ENCODE assay signal across 1 cellular context in the genomic region with DNA sequence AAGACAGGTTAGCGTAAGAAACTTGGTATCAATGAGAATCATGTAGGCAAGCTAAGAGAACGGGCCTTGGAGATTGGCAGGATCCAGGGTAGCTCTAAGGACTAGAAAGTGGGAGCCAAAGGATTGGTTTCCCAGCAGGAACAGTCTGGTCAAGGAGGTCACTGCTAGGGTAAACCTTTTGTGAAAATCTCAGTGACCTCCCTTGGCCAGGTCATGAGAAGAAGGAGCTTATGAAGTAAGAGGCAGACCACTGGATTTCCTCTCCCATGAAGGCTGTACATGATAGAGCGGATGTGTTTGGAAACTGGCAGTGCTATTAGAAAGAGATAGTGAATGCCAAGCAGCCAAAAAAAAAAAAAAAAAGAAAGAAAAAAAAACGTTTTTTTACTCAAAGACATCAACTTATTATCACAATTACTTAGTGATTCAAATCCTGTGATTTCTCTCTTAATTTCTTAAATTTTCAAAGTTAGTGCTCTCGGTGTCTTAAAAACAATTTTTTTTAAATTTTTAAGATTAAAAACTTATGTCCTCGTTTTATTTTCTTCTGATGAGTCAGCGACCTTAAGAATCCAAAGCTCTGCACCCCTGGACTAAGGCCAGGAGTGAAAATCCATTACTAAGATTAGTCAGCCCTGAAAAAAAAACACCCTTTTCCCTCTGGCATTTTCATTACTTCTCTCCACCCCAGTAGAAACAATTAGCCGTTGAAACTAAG.
TF ChIP-seq lines count a peak whose summit lies in the region.

No MANE protein-coding gene starts in this region.

TF ChIP-seq in SK-N-SH, 30 proteins besides CTCF, POLR2A, EP300 and RAD21 (continued from another document):
- TF ChIP-seq, protein P1, sequence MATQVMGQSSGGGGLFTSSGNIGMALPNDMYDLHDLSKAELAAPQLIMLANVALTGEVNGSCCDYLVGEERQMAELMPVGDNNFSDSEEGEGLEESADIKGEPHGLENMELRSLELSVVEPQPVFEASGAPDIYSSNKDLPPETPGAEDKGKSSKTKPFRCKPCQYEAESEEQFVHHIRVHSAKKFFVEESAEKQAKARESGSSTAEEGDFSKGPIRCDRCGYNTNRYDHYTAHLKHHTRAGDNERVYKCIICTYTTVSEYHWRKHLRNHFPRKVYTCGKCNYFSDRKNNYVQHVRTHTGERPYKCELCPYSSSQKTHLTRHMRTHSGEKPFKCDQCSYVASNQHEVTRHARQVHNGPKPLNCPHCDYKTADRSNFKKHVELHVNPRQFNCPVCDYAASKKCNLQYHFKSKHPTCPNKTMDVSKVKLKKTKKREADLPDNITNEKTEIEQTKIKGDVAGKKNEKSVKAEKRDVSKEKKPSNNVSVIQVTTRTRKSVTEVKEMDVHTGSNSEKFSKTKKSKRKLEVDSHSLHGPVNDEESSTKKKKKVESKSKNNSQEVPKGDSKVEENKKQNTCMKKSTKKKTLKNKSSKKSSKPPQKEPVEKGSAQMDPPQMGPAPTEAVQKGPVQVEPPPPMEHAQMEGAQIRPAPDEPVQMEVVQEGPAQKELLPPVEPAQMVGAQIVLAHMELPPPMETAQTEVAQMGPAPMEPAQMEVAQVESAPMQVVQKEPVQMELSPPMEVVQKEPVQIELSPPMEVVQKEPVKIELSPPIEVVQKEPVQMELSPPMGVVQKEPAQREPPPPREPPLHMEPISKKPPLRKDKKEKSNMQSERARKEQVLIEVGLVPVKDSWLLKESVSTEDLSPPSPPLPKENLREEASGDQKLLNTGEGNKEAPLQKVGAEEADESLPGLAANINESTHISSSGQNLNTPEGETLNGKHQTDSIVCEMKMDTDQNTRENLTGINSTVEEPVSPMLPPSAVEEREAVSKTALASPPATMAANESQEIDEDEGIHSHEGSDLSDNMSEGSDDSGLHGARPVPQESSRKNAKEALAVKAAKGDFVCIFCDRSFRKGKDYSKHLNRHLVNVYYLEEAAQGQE (IDR thresholded peaks at IDR 0.05; ENCODE audit: low read depth, low read length), result no peak; the same call in 1 of the 2 replicates
- TF ChIP-seq TAF1 (IDR thresholded peaks at IDR 0.05; ENCODE audit: borderline replicate concordance, low read depth, low read length), result peak; percentile 37
- TF ChIP-seq MAX (IDR thresholded peaks at IDR 0.05; ENCODE audit: low read depth), result no peak
- TF ChIP-seq SMC3 (IDR thresholded peaks at IDR 0.05; ENCODE audit: low read depth, low read length), result no peak
- TF ChIP-seq GATA2 (CRISPR knock-in tag; IDR thresholded peaks at IDR 0.05), result no peak
- TF ChIP-seq POLR2AphosphoS5 (IDR thresholded peaks at IDR 0.05; ENCODE audit: low read depth, low read length), result peak; percentile 61; the same call in 1 of the 2 replicates
- no peak for TF ChIP-seq SIN3A (IDR thresholded peaks at IDR 0.05; ENCODE audit: borderline replicate concordance, low read depth, low read length)
- peak; percentile 87 for TF ChIP-seq TCF12 (IDR thresholded peaks at IDR 0.05)
- TF ChIP-seq NRF1 (IDR thresholded peaks at IDR 0.05; ENCODE audit: low read depth, low read length), result no peak
- TF ChIP-seq ELF1 (IDR thresholded peaks at IDR 0.05), result no peak
- TF ChIP-seq JUND (IDR thresholded peaks at IDR 0.05), result peak; percentile 88
- TF ChIP-seq USF2 (IDR thresholded peaks at IDR 0.05; ENCODE audit: borderline replicate concordance, low read depth, low read length), result no peak
- peak; percentile 85 for TF ChIP-seq FOSL2 (IDR thresholded peaks at IDR 0.05; ENCODE audit: borderline replicate concordance, low read depth)
- TF ChIP-seq, protein P2, sequence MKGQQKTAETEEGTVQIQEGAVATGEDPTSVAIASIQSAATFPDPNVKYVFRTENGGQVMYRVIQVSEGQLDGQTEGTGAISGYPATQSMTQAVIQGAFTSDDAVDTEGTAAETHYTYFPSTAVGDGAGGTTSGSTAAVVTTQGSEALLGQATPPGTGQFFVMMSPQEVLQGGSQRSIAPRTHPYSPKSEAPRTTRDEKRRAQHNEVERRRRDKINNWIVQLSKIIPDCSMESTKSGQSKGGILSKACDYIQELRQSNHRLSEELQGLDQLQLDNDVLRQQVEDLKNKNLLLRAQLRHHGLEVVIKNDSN (IDR thresholded peaks at IDR 0.05; ENCODE audit: borderline replicate concordance, low read depth), result no peak
- no peak for TF ChIP-seq YY1 (IDR thresholded peaks at IDR 0.05; ENCODE audit: low read depth)
- TF ChIP-seq FOXM1 (IDR thresholded peaks at IDR 0.05; ENCODE audit: low read depth), result peak; percentile 66; the same call in 1 of the 2 replicates
- peak; percentile 24; the same call in 1 of the 2 replicates for TF ChIP-seq GABPA (IDR thresholded peaks at IDR 0.05; ENCODE audit: low read depth)
- TF ChIP-seq RXRA (IDR thresholded peaks at IDR 0.05; ENCODE audit: borderline replicate concordance, low read depth), result peak; percentile 94
- no peak for TF ChIP-seq IRF3 (IDR thresholded peaks at IDR 0.05; ENCODE audit: low read depth, low read length)
- TF ChIP-seq EZH2phosphoT487 (IDR thresholded peaks at IDR 0.05; ENCODE audit: borderline replicate concordance, low read depth), result no peak
- peak; percentile 93 for TF ChIP-seq NFIC (IDR thresholded peaks at IDR 0.05; ENCODE audit: borderline replicate concordance)
- TF ChIP-seq MEF2A (IDR thresholded peaks at IDR 0.05; ENCODE audit: borderline replicate concordance, low read depth), result peak; percentile 73; the same call in 1 of the 2 replicates
- no peak for TF ChIP-seq CHD2 (IDR thresholded peaks at IDR 0.05; ENCODE audit: low read length, partially characterized antibody)
TF ChIP-seq in SK-N-SH: peak in this region for 13.
